1 cellular context compared by ENCODE assay signal in the genomic region with DNA sequence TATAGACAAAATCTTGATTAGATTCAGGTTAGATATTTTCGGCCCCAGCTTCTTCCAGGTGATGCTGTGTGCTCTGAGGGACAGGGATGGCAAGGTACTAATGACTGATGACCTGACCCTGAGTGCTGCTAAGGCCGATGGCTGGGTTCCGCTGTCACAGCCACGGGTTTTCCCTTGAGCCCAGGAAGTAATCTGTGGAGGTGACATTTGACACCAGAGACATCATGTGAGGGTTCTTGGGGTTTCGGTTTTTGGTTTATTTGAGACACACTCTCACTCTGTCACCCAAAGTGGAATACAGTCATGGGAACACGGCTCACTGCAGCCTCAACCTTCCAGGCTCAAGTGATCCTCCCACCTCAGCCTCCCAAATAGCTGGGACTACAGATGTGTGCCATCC.
A peak's percentile ranks its signal among the peaks of the same experiment; 100 is the strongest.
TF ChIP-seq lines count a peak whose summit lies in the region.

No MANE protein-coding gene starts in this region.

TF ChIP-seq in HepG2, 621 proteins besides CTCF, POLR2A, EP300 and RAD21:
- no peak for TF ChIP-seq ZKSCAN5 (CRISPR knock-in tag; IDR thresholded peaks at IDR 0.05)
- TF ChIP-seq, protein P1, sequence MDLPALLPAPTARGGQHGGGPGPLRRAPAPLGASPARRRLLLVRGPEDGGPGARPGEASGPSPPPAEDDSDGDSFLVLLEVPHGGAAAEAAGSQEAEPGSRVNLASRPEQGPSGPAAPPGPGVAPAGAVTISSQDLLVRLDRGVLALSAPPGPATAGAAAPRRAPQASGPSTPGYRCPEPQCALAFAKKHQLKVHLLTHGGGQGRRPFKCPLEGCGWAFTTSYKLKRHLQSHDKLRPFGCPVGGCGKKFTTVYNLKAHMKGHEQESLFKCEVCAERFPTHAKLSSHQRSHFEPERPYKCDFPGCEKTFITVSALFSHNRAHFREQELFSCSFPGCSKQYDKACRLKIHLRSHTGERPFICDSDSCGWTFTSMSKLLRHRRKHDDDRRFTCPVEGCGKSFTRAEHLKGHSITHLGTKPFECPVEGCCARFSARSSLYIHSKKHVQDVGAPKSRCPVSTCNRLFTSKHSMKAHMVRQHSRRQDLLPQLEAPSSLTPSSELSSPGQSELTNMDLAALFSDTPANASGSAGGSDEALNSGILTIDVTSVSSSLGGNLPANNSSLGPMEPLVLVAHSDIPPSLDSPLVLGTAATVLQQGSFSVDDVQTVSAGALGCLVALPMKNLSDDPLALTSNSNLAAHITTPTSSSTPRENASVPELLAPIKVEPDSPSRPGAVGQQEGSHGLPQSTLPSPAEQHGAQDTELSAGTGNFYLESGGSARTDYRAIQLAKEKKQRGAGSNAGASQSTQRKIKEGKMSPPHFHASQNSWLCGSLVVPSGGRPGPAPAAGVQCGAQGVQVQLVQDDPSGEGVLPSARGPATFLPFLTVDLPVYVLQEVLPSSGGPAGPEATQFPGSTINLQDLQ (CRISPR knock-in tag; IDR thresholded peaks at IDR 0.05): no peak
- TF ChIP-seq, protein P2, sequence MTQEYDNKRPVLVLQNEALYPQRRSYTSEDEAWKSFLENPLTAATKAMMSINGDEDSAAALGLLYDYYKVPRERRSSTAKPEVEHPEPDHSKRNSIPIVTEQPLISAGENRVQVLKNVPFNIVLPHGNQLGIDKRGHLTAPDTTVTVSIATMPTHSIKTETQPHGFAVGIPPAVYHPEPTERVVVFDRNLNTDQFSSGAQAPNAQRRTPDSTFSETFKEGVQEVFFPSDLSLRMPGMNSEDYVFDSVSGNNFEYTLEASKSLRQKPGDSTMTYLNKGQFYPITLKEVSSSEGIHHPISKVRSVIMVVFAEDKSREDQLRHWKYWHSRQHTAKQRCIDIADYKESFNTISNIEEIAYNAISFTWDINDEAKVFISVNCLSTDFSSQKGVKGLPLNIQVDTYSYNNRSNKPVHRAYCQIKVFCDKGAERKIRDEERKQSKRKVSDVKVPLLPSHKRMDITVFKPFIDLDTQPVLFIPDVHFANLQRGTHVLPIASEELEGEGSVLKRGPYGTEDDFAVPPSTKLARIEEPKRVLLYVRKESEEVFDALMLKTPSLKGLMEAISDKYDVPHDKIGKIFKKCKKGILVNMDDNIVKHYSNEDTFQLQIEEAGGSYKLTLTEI (CRISPR knock-in tag; conservative IDR thresholded peaks at IDR 0.05): no peak
- 0 out of 2 replicates have a peak, but pooled peaks have one; percentile 47 for TF ChIP-seq EZH2 (conservative IDR thresholded peaks at IDR 0.05; ENCODE audit: low read depth, low read length)
